8 cellular contexts compared by ENCODE assay signal in the genomic region with DNA sequence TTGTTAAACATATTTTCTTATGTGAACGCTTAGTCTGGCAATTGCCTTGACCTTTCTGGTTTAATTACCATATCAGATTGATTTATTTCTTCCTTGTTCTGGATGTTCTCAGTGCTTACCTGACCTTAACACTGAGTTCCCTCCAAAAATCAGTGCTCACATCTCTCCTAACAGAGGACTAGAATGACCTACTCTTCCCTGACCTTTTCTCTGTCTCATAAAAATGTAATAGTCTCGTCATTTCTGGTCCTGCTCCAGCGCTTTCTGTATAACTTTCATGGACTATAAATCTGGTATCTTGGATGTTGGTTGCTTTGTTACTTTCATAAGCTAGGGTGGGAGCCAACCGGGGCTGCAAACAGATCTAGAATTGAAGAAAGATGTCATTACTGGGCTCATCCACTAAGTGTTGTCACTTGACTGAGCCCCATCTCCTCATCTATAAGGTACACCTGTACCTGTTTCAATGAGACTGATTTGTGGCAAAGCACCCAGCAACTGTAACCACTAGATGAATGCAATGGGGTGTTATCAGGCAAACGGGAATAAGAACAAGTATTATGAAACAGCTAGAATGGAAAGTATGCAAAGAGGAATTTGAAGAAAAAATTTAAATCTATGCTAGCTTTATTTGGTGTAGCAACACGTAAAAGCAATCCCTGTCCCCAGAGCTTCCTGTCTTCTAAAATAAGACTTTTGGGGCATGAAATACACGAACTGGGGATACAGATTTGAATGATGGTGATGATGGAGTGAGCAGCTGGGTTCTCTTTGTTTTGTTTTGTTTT. TPM values are rescaled to one million over a fixed set of nuclear protein-coding genes. Genes with fewer than 3 reads are reported as not detected.
DNase-seq lines count a peak whose midpoint lies in the region; ATAC-seq and TF ChIP-seq lines count a peak whose summit lies in the region.

No MANE protein-coding gene starts in this region.

- peak overlapping the region; percentile 89 for H3K4me3 Mint-ChIP-seq in neural crest cell

- no peaks in the 10 kb centered on the region for H3K9me3 Mint-ChIP-seq in neural crest cell

- no peak for ATAC-seq in GM18511 (IDR thresholded peaks at IDR 0.05; ENCODE audit: unreplicated experiment)

- peaks cover 13% of the 10 kb centered on the region for H3K36me3 Mint-ChIP-seq in neural crest cell (ENCODE audit: low read depth)

- no peaks in the 10 kb centered on the region for H3K27me3 ChIP-seq in BLaER1

- H3K4me3 ChIP-seq in BLaER1 = peak overlapping the region; percentile 91
- H3K4me3 ChIP-seq in Jurkat, Clone E6-1 (ENCODE audit: low read length) = peak overlapping the region; percentile 97

- H3K27ac Mint-ChIP-seq in neural crest cell (ENCODE audit: unreplicated experiment) = peak overlapping the region; percentile 30

- H3K4me1 ChIP-seq in BLaER1 = peaks cover 75% of the 10 kb centered on the region

- H4K20me1 ChIP-seq in BLaER1 = peaks cover 42% of the 10 kb centered on the region

- no peak for TF ChIP-seq CTCF in neural crest cell (conservative IDR thresholded peaks at IDR 0.05)

- H3K4me1 Mint-ChIP-seq in neural crest cell = peaks cover 78% of the 10 kb centered on the region

- peaks cover 4% of the 10 kb centered on the region for H3K27me3 Mint-ChIP-seq in neural crest cell (ENCODE audit: low read depth)

- H3K27ac ChIP-seq in BLaER1 (peak overlapping the region; percentile 99), cingulate gyrus (ENCODE audit: low read depth, low read length) (peak overlapping the region; percentile 49)

- peak overlapping the region; percentile 99 for H3K4me2 ChIP-seq in BLaER1

- peaks cover 11% of the 10 kb centered on the region for H3K36me3 ChIP-seq in BLaER1

- peak overlapping the region; percentile 97 for H3K9ac ChIP-seq in BLaER1

- DNase-seq in Jurkat, Clone E6-1 (ENCODE audit: low read depth, low spot score) = no peak
- DNase-seq in neural crest cell (ENCODE audit: low read depth, low spot score) (no peak), SW 1271 (lab: John Stamatoyannopoulos, UW) (no peak), hippocampal formation (lab: John Stamatoyannopoulos, UW) (no peak), NCI-H2171 treated with DMSO at 0.1 percent for 48 hours (lab: John Stamatoyannopoulos, UW) (no peak)

- no peaks in the 10 kb centered on the region for H3K9me3 ChIP-seq in BLaER1

RNA-seq across cellular contexts. Expression of a gene that starts 2.4 kb away (rescaled TPM):
- 304 TPM for polyA plus RNA-seq in Jurkat, Clone E6-1 (2012; ENCODE audit: insufficient read depth, insufficient read length)
- total RNA-seq in neural crest cell = 939 and 976 TPM in 2 replicates

RNA-seq across cellular contexts. Expression of a gene that starts 13.7 kb away (rescaled TPM):
- polyA plus RNA-seq in Jurkat, Clone E6-1 (2012; ENCODE audit: insufficient read depth, insufficient read length) = 80.9 TPM
- total RNA-seq in neural crest cell = 245 and 248 TPM in 2 replicates

RNA-seq across cellular contexts. Expression of a gene that starts 37.8 kb away (rescaled TPM):
- polyA plus RNA-seq in Jurkat, Clone E6-1 (2012; ENCODE audit: insufficient read depth, insufficient read length) = 170 TPM
- total RNA-seq in neural crest cell = 99.6 TPM in 2 replicates

RNA-seq across cellular contexts. Expression of a gene that starts 38.1 kb away (rescaled TPM):
- 464 TPM for polyA plus RNA-seq in Jurkat, Clone E6-1 (2012; ENCODE audit: insufficient read depth, insufficient read length)
- total RNA-seq in neural crest cell = 162 and 174 TPM in 2 replicates
